Comparison of ENCODE assay signal across 1 cellular context in the genomic region with DNA sequence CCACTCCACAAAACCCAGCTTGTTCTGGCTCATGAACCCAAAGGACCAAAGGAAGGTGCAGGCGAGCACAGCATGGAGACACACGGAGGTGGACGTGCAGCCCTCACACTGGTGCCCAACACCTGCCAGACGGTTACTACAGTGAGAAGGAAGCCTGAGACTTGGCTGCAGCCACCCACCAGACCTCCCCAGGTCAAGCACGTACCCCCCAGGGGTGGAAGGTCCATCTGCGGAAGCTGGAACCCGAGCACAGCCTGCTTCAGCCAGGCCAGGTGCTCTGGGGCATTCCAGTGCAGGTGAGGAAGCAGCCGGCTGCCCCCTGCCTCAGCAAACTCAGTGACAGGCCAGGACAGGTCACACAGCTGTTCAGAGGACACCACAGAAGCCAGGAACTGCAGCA.
A peak's percentile ranks its signal among the peaks of the same experiment; 100 is the strongest.
TF ChIP-seq lines count a peak whose summit lies in the region.

No MANE protein-coding gene starts in this region.

TF ChIP-seq in K562, 482 proteins besides CTCF, POLR2A, EP300 and RAD21:
- TF ChIP-seq, protein P1, sequence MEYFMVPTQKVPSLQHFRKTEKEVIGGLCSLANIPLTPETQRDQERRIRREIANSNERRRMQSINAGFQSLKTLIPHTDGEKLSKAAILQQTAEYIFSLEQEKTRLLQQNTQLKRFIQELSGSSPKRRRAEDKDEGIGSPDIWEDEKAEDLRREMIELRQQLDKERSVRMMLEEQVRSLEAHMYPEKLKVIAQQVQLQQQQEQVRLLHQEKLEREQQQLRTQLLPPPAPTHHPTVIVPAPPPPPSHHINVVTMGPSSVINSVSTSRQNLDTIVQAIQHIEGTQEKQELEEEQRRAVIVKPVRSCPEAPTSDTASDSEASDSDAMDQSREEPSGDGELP (CRISPR knock-in tag; IDR thresholded peaks at IDR 0.05; ENCODE audit: borderline replicate concordance) = 0 out of 2 replicates have a peak, but pooled peaks have one; percentile 20
- no peak for TF ChIP-seq CREB1 (IDR thresholded peaks at IDR 0.05)
- no peak for TF ChIP-seq CREB1 (CRISPR knock-in tag; IDR thresholded peaks at IDR 0.05)
- no peak for TF ChIP-seq TSC22D4 (tag; IDR thresholded peaks at IDR 0.05)
- no peak for TF ChIP-seq BMI1 (IDR thresholded peaks at IDR 0.05; ENCODE audit: low read length)
- no peak for TF ChIP-seq ZNF133 (CRISPR knock-in tag; IDR thresholded peaks at IDR 0.05)
- no peak for TF ChIP-seq FOXP1 (CRISPR knock-in tag; IDR thresholded peaks at IDR 0.05)
- peak; percentile 63 for TF ChIP-seq POLR2G (IDR thresholded peaks at IDR 0.05; ENCODE audit: low read depth, low read length)
- TF ChIP-seq IRF2 (CRISPR knock-in tag; IDR thresholded peaks at IDR 0.05) = no peak
- no peak for TF ChIP-seq ELF1 (tag; IDR thresholded peaks at IDR 0.05)
- TF ChIP-seq HMG20B (CRISPR knock-in tag; IDR thresholded peaks at IDR 0.05) = no peak
- no peak for TF ChIP-seq ZFP36 (IDR thresholded peaks at IDR 0.05; ENCODE audit: low read depth, low read length, partially characterized antibody)
- TF ChIP-seq, protein P2, sequence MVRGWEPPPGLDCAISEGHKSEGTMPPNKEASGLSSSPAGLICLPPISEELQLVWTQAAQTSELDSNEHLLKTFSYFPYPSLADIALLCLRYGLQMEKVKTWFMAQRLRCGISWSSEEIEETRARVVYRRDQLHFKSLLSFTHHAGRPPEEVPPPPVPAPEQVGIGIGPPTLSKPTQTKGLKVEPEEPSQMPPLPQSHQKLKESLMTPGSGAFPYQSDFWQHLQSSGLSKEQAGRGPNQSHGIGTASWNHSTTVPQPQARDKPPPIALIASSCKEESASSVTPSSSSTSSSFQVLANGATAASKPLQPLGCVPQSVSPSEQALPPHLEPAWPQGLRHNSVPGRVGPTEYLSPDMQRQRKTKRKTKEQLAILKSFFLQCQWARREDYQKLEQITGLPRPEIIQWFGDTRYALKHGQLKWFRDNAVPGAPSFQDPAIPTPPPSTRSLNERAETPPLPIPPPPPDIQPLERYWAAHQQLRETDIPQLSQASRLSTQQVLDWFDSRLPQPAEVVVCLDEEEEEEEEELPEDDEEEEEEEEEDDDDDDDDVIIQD (CRISPR knock-in tag; IDR thresholded peaks at IDR 0.05) = no peak
- peak; percentile 6 for TF ChIP-seq POLR2B (IDR thresholded peaks at IDR 0.05; ENCODE audit: low read depth, partially characterized antibody)
- no peak for TF ChIP-seq POLR2AphosphoS2 (IDR thresholded peaks at IDR 0.05; ENCODE audit: low read length)
- TF ChIP-seq, protein P3, sequence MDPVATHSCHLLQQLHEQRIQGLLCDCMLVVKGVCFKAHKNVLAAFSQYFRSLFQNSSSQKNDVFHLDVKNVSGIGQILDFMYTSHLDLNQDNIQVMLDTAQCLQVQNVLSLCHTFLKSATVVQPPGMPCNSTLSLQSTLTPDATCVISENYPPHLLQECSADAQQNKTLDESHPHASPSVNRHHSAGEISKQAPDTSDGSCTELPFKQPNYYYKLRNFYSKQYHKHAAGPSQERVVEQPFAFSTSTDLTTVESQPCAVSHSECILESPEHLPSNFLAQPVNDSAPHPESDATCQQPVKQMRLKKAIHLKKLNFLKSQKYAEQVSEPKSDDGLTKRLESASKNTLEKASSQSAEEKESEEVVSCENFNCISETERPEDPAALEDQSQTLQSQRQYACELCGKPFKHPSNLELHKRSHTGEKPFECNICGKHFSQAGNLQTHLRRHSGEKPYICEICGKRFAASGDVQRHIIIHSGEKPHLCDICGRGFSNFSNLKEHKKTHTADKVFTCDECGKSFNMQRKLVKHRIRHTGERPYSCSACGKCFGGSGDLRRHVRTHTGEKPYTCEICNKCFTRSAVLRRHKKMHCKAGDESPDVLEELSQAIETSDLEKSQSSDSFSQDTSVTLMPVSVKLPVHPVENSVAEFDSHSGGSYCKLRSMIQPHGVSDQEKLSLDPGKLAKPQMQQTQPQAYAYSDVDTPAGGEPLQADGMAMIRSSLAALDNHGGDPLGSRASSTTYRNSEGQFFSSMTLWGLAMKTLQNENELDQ (CRISPR knock-in tag; IDR thresholded peaks at IDR 0.05; ENCODE audit: borderline replicate concordance) = no peak
- no peak for TF ChIP-seq ZNF217 (CRISPR knock-in tag; IDR thresholded peaks at IDR 0.05)
- no peak for TF ChIP-seq DIDO1 (tag; IDR thresholded peaks at IDR 0.05; ENCODE audit: low read depth)
- TF ChIP-seq RBFOX2 (IDR thresholded peaks at IDR 0.05; ENCODE audit: low read depth, low read length) = peak; percentile 56
- TF ChIP-seq ZNF780A (CRISPR knock-in tag; IDR thresholded peaks at IDR 0.05) = no peak
- TF ChIP-seq ETV6 (IDR thresholded peaks at IDR 0.05; ENCODE audit: borderline replicate concordance in 1 of 2, low read depth in 2 of 2, low read length in 1 of 2) = no peak
- TF ChIP-seq ETV6 (CRISPR knock-in tag; IDR thresholded peaks at IDR 0.05; ENCODE audit: borderline replicate concordance) = no peak
- TF ChIP-seq BRD9 (IDR thresholded peaks at IDR 0.05; ENCODE audit: low read depth, partially characterized antibody) = no peak
- TF ChIP-seq STAG1 (CRISPR knock-in tag; IDR thresholded peaks at IDR 0.05; ENCODE audit: borderline replicate concordance) = no peak
- TF ChIP-seq ZNF764 (CRISPR knock-in tag; IDR thresholded peaks at IDR 0.05; ENCODE audit: low read depth) = no peak
- no peak for TF ChIP-seq CBFB (CRISPR knock-in tag; IDR thresholded peaks at IDR 0.05)
- no peak for TF ChIP-seq ZSCAN32 (CRISPR knock-in tag; IDR thresholded peaks at IDR 0.05)
- TF ChIP-seq ZNF583 (CRISPR knock-in tag; IDR thresholded peaks at IDR 0.05) = no peak
- TF ChIP-seq, protein P4, sequence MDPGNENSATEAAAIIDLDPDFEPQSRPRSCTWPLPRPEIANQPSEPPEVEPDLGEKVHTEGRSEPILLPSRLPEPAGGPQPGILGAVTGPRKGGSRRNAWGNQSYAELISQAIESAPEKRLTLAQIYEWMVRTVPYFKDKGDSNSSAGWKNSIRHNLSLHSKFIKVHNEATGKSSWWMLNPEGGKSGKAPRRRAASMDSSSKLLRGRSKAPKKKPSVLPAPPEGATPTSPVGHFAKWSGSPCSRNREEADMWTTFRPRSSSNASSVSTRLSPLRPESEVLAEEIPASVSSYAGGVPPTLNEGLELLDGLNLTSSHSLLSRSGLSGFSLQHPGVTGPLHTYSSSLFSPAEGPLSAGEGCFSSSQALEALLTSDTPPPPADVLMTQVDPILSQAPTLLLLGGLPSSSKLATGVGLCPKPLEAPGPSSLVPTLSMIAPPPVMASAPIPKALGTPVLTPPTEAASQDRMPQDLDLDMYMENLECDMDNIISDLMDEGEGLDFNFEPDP (CRISPR knock-in tag; IDR thresholded peaks at IDR 0.05) = no peak
- TF ChIP-seq NFE2L1 (tag; IDR thresholded peaks at IDR 0.05; ENCODE audit: borderline replicate concordance, low read depth) = no peak
- TF ChIP-seq MYBL2 (IDR thresholded peaks at IDR 0.05; ENCODE audit: low read depth) = no peak
- TF ChIP-seq MYBL2 (CRISPR knock-in tag; IDR thresholded peaks at IDR 0.05; ENCODE audit: borderline replicate concordance) = no peak
- no peak for TF ChIP-seq LEF1 (IDR thresholded peaks at IDR 0.05)
- TF ChIP-seq MECOM (CRISPR knock-in tag; IDR thresholded peaks at IDR 0.05) = no peak
- TF ChIP-seq, protein P5, sequence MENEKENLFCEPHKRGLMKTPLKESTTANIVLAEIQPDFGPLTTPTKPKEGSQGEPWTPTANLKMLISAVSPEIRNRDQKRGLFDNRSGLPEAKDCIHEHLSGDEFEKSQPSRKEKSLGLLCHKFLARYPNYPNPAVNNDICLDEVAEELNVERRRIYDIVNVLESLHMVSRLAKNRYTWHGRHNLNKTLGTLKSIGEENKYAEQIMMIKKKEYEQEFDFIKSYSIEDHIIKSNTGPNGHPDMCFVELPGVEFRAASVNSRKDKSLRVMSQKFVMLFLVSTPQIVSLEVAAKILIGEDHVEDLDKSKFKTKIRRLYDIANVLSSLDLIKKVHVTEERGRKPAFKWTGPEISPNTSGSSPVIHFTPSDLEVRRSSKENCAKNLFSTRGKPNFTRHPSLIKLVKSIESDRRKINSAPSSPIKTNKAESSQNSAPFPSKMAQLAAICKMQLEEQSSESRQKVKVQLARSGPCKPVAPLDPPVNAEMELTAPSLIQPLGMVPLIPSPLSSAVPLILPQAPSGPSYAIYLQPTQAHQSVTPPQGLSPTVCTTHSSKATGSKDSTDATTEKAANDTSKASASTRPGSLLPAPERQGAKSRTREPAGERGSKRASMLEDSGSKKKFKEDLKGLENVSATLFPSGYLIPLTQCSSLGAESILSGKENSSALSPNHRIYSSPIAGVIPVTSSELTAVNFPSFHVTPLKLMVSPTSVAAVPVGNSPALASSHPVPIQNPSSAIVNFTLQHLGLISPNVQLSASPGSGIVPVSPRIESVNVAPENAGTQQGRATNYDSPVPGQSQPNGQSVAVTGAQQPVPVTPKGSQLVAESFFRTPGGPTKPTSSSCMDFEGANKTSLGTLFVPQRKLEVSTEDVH (IDR thresholded peaks at IDR 0.05; ENCODE audit: low read depth, partially characterized antibody) = no peak
- TF ChIP-seq, protein P6, sequence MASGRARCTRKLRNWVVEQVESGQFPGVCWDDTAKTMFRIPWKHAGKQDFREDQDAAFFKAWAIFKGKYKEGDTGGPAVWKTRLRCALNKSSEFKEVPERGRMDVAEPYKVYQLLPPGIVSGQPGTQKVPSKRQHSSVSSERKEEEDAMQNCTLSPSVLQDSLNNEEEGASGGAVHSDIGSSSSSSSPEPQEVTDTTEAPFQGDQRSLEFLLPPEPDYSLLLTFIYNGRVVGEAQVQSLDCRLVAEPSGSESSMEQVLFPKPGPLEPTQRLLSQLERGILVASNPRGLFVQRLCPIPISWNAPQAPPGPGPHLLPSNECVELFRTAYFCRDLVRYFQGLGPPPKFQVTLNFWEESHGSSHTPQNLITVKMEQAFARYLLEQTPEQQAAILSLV (tag; IDR thresholded peaks at IDR 0.05) = no peak
- TF ChIP-seq, protein P7, sequence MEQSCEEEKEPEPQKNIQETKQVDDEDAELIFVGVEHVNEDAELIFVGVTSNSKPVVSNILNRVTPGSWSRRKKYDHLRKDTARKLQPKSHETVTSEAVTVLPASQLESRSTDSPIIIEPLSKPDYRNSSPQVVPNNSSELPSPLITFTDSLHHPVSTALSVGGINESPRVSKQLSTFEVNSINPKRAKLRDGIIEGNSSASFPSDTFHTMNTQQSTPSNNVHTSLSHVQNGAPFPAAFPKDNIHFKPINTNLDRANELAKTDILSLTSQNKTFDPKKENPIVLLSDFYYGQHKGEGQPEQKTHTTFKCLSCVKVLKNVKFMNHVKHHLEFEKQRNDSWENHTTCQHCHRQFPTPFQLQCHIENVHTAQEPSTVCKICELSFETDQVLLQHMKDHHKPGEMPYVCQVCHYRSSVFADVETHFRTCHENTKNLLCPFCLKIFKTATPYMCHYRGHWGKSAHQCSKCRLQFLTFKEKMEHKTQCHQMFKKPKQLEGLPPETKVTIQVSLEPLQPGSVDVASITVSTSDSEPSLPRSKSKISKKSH (CRISPR knock-in tag; IDR thresholded peaks at IDR 0.05) = no peak
- TF ChIP-seq, protein P8, sequence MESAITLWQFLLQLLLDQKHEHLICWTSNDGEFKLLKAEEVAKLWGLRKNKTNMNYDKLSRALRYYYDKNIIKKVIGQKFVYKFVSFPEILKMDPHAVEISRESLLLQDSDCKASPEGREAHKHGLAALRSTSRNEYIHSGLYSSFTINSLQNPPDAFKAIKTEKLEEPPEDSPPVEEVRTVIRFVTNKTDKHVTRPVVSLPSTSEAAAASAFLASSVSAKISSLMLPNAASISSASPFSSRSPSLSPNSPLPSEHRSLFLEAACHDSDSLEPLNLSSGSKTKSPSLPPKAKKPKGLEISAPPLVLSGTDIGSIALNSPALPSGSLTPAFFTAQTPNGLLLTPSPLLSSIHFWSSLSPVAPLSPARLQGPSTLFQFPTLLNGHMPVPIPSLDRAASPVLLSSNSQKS (CRISPR knock-in tag; IDR thresholded peaks at IDR 0.05) = no peak
- TF ChIP-seq ZNF717 (CRISPR knock-in tag; IDR thresholded peaks at IDR 0.05) = no peak
- TF ChIP-seq, protein P9, sequence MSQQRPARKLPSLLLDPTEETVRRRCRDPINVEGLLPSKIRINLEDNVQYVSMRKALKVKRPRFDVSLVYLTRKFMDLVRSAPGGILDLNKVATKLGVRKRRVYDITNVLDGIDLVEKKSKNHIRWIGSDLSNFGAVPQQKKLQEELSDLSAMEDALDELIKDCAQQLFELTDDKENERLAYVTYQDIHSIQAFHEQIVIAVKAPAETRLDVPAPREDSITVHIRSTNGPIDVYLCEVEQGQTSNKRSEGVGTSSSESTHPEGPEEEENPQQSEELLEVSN (IDR thresholded peaks at IDR 0.05; ENCODE audit: borderline replicate concordance in 1 of 2, extremely low read depth in 1 of 2, insufficient read depth in 1 of 2, insufficient read length in 1 of 2, low read depth in 1 of 2, low read length in 1 of 2, poor library complexity in 1 of 2, severe bottlenecking in 1 of 2) = no peak
- TF ChIP-seq CCNT2 (IDR thresholded peaks at IDR 0.05; ENCODE audit: borderline replicate concordance, extremely low read depth, insufficient read length, low read depth, low read length) = no peak
- 0 out of 2 replicates have a peak, but pooled peaks have one; percentile 30 for TF ChIP-seq PRMT5 (CRISPR knock-in tag; IDR thresholded peaks at IDR 0.05)
- TF ChIP-seq SMARCA5 (IDR thresholded peaks at IDR 0.05) = no peak
